8 cellular contexts compared by ENCODE assay signal in the genomic region with DNA sequence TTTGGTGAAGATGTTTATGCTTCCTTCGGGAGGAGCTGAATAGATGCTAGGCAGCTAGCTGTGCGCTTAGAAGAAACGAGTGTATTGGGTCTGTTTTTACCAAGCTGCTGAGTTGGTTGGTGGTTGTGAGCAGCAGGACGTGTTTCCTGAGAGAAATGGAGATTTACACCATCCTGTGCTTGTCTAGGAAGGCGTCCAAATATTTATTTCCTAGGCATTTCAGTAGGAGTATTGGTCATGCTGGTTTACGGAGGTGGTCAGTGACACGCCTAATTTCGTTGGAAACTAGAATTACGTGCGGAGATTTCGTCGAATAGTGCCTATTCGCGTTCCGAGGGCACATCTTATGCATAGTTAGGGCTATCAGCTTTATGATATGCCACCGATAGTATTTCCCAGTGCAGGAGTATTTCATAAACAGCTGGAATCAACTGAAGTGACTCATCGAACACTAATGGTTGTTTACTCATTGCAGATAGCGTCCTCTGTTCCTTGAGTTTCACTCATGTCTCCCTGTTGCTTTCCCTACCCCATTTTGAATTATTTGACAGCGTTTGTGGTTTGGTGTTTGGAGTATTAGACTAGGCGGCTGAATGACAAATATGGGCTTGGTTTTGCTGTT. TPM values are rescaled to one million over a fixed set of nuclear protein-coding genes. Genes with fewer than 3 reads are reported as not detected.
DNase-seq lines count a peak whose midpoint lies in the region; ATAC-seq, FAIRE-seq and TF ChIP-seq lines count a peak whose summit lies in the region.

No MANE protein-coding gene starts in this region.

- peaks cover 40% of the 10 kb centered on the region for H3K4me1 Mint-ChIP-seq in activated T-cell treated with anti-CD3 and anti-CD28 coated beads, Interleukin-2, amount 50 U/mL, for 24 hours (ENCODE audit: low read depth)
- peaks cover 34% of the 10 kb centered on the region for H3K4me1 Mint-ChIP-seq in stimulated activated memory B cell treated with anti-CD40 and anti-IgM and Interleukin-4, amounts not matched to agents 10 μg/mL and 1 μg/mL and 100 μg/mL, for 72 hours

- no peak for TF ChIP-seq POLR2A in GM12878 (IDR thresholded peaks at IDR 0.05; ENCODE audit: low read depth, low read length)

- dilution Hi-C loops in keratinocyte (cut with MboI; ENCODE audit: extremely low pct_ligation_motif_present, low sequenced_read_pairs): no loop called here

- CTCF ChIA-PET in GM12878 (lab: Yijun Ruan, JAX): interaction anchor here (0.7 to 1.8 kb wide), 5 partner anchors 9 to 68 kb away, joined by 3 to 8 read pairs (median 4); no protein-coding TSS in a partner anchor

- H3K4me3 ChIP-seq in GM12878: peak overlapping the region; percentile 86
- peak overlapping the region; percentile 85 to 100 (median 99) for H3K4me3 ChIP-seq in keratinocyte (ENCODE audit: control insufficient read depth in 2 of 3, extremely low read depth in 1 of 3, insufficient read depth in 2 of 3, low read depth in 1 of 3, low read length in 3 of 3)

- H3K9ac ChIP-seq in GM12878 (ENCODE audit: control insufficient read depth, insufficient read depth, low read length) (peak overlapping the region; percentile 85), keratinocyte (ENCODE audit: control insufficient read depth, extremely low read depth, insufficient read depth, low read length) (peak overlapping the region; percentile 99)

- TF ChIP-seq CTCF in GM12878 (IDR thresholded peaks at IDR 0.05 in 2 of 3, conservative IDR thresholded peaks at IDR 0.05 in 1 of 3; ENCODE audit: control insufficient read depth in 2 of 3, extremely low read depth in 1 of 3, insufficient read depth in 1 of 3, low read depth in 3 of 3, low read length in 3 of 3) (no peak), keratinocyte (optimal IDR thresholded peaks at IDR 0.05 in 1 of 3, IDR thresholded peaks at IDR 0.05 in 1 of 3, conservative IDR thresholded peaks at IDR 0.05 in 1 of 3; ENCODE audit: extremely low read depth in 1 of 3, insufficient read depth in 2 of 3, low read length in 3 of 3) (no peak)

- in situ Hi-C loops in GM12878 (cut with MboI): loop anchor here (5.0 kb wide), 1 partner anchor 178 kb away; a partner anchor contains a TSS

- H3K4me2 ChIP-seq in GM12878 (ENCODE audit: control insufficient read depth, insufficient read depth) (peak overlapping the region; percentile 89), keratinocyte (ENCODE audit: control insufficient read depth, extremely low read depth, insufficient read depth, low read depth, low read length) (peak overlapping the region; percentile 95)

- peak overlapping the region; percentile 91 for H3K4me3 Mint-ChIP-seq in activated T-cell treated with anti-CD3 and anti-CD28 coated beads, Interleukin-2, amount 50 U/mL, for 24 hours
- peak overlapping the region; percentile 94 for H3K4me3 Mint-ChIP-seq in stimulated activated memory B cell treated with anti-CD40 and anti-IgM and Interleukin-4, amounts not matched to agents 10 μg/mL and 1 μg/mL and 100 μg/mL, for 72 hours

- H2AFZ ChIP-seq in GM12878 (ENCODE audit: control insufficient read depth, low read depth, low read length) (peak overlapping the region; percentile 99), keratinocyte (ENCODE audit: control insufficient read depth, low read length) (peak overlapping the region; percentile 94)

- ATAC-seq in HG02678 (IDR thresholded peaks at IDR 0.05; ENCODE audit: unreplicated experiment) (peak; percentile 11), GM12878 (peak; percentile 34)
- ATAC-seq in stimulated activated memory B cell treated with anti-CD40 and anti-IgM and Interleukin-4, amounts not matched to agents 10 μg/mL and 1 μg/mL and 100 μg/mL, for 72 hours: peak; percentile 9

- RAD21 ChIA-PET in GM12878 (lab: Charles Lee; ENCODE audit: unreplicated experiment): interaction anchor here (0.6 to 1.1 kb wide), 2 partner anchors 90 to 1914 kb away, joined by 3 read pairs; no protein-coding TSS in a partner anchor

- intact Hi-C loops in GM12878 (cut with micrococcal nuclease; ENCODE audit: unreplicated experiment): loop anchor here (2.0 kb wide), 1 partner anchor 30 kb away; no protein-coding TSS in a partner anchor

- no peaks in the 10 kb centered on the region for H3K9me3 Mint-ChIP-seq in activated T-cell treated with anti-CD3 and anti-CD28 coated beads, Interleukin-2, amount 50 U/mL, for 24 hours
- H3K9me3 Mint-ChIP-seq in stimulated activated memory B cell treated with anti-CD40 and anti-IgM and Interleukin-4, amounts not matched to agents 10 μg/mL and 1 μg/mL and 100 μg/mL, for 72 hours: no peaks in the 10 kb centered on the region

- peaks cover 48% of the 10 kb centered on the region for H3K79me2 ChIP-seq in GM12878 (ENCODE audit: control insufficient read depth, insufficient read depth, low read length)
- H3K79me2 ChIP-seq in keratinocyte (ENCODE audit: control insufficient read depth, insufficient read depth, low read length): peaks cover 45% of the 10 kb centered on the region

- 3% methylated on average over 20 of the region's 20 CpGs for WGBS in GM12878 (ENCODE audit: insufficient coverage, insufficient replicate concordance, low lambda C conversion rate, missing lambda C conversion rate)

- peaks cover 26% of the 10 kb centered on the region for H3K36me3 Mint-ChIP-seq in activated T-cell treated with anti-CD3 and anti-CD28 coated beads, Interleukin-2, amount 50 U/mL, for 24 hours (ENCODE audit: low read depth)
- H3K36me3 Mint-ChIP-seq in stimulated activated memory B cell treated with anti-CD40 and anti-IgM and Interleukin-4, amounts not matched to agents 10 μg/mL and 1 μg/mL and 100 μg/mL, for 72 hours: no peaks in the 10 kb centered on the region

- POLR2A ChIA-PET in GM12878 (lab: Charles Lee): interaction anchor here (1.3 kb wide), 1 partner anchor 177 kb away, joined by 3 read pairs; no protein-coding TSS in a partner anchor

- SMC1A ChIA-PET in GM12878 (lab: Charles Lee; ENCODE audit: uncharacterized antibody, unreplicated experiment): interaction anchor here (1.0 to 2.5 kb wide), 4 partner anchors 60 to 95 kb away, joined by 3 to 11 read pairs (median 4); no protein-coding TSS in a partner anchor

- H3K27me3 Mint-ChIP-seq in activated T-cell treated with anti-CD3 and anti-CD28 coated beads, Interleukin-2, amount 50 U/mL, for 24 hours: no peaks in the 10 kb centered on the region
- H3K27me3 Mint-ChIP-seq in stimulated activated memory B cell treated with anti-CD40 and anti-IgM and Interleukin-4, amounts not matched to agents 10 μg/mL and 1 μg/mL and 100 μg/mL, for 72 hours: peaks cover 9% of the 10 kb centered on the region

- H3K9me3 ChIP-seq in GM12878 (replicated peaks; ENCODE audit: control insufficient read depth, insufficient read depth, low read length): no peaks in the 10 kb centered on the region; the same call in 2 of the 3 replicates
- H3K9me3 ChIP-seq in keratinocyte (ENCODE audit: control insufficient read depth, low read depth, low read length): no peaks in the 10 kb centered on the region

- H3K9me1 ChIP-seq in keratinocyte (ENCODE audit: control insufficient read depth, extremely low read depth, insufficient read depth, low read length): no peaks in the 10 kb centered on the region

- H3K27ac ChIP-seq in GM12878 (ENCODE audit: control insufficient read depth, insufficient read depth) (peak overlapping the region; percentile 81), keratinocyte (ENCODE audit: control insufficient read depth, insufficient read depth, low read length) (peak overlapping the region; percentile 100)

- no peak for TF ChIP-seq RAD21 in GM12878 (IDR thresholded peaks at IDR 0.05; ENCODE audit: insufficient read depth, low read depth, low read length)

- H3K4me1 ChIP-seq in GM12878 (ENCODE audit: control insufficient read depth, insufficient read depth, low read length) (peaks cover 10% of the 10 kb centered on the region; the same call in 1 of the 2 replicates), keratinocyte (ENCODE audit: control insufficient read depth, extremely low read depth, insufficient read depth, low read length) (peaks cover 15% of the 10 kb centered on the region)

- H3K27me3 ChIP-seq in GM12878 (replicated peaks in 1 of 2; ENCODE audit: control insufficient read depth in 2 of 2, insufficient read depth in 2 of 2, low read length in 1 of 2) (no peaks in the 10 kb centered on the region), keratinocyte (ENCODE audit: control insufficient read depth, extremely low read depth, insufficient read depth, low read length) (no peaks in the 10 kb centered on the region)

- no TSS peak for BruUV-seq in GM12878 (replicated peaks; lab: Mats Ljungman, UMichigan)

- no peak for FAIRE-seq in GM12878 (lab: Jason Lieb, UNC)
- FAIRE-seq in keratinocyte (lab: Jason Lieb, UNC): peak; percentile 64

- peak overlapping the region; percentile 96 for H3K27ac Mint-ChIP-seq in activated T-cell treated with anti-CD3 and anti-CD28 coated beads, Interleukin-2, amount 50 U/mL, for 24 hours
- peak overlapping the region; percentile 97 for H3K27ac Mint-ChIP-seq in stimulated activated memory B cell treated with anti-CD40 and anti-IgM and Interleukin-4, amounts not matched to agents 10 μg/mL and 1 μg/mL and 100 μg/mL, for 72 hours

- H3K36me3 ChIP-seq in GM12878 (ENCODE audit: control insufficient read depth in 2 of 2, insufficient read depth in 2 of 2, low read length in 1 of 2) (0 out of 4 replicates have a peak, but pooled peaks cover 0 to 4% of the 10 kb centered on the region in 2 experiments), keratinocyte (ENCODE audit: control insufficient read depth in 2 of 2, extremely low read depth in 1 of 2, insufficient read depth in 2 of 2, low read length in 2 of 2) (no peaks in the 10 kb centered on the region)

- H4K20me1 ChIP-seq in GM12878 (ENCODE audit: control insufficient read depth, insufficient read depth): no peaks in the 10 kb centered on the region
- H4K20me1 ChIP-seq in keratinocyte (ENCODE audit: control insufficient read depth, extremely low read depth, insufficient read depth, low read length): no peaks in the 10 kb centered on the region

- DNase-seq in activated T-cell treated with anti-CD3 and anti-CD28 coated beads, Interleukin-2, amount 50 U/mL, for 24 hours: no peak
- no peak for DNase-seq in activated T-cell treated with anti-CD3 and anti-CD28 coated beads for 4 hours
- peak; percentile 50 for DNase-seq in NCI-H460 (ENCODE audit: extremely low read depth, low read depth)
- DNase-seq in GM12878 (ENCODE audit: low read depth, low spot score): no peak
- DNase-seq in keratinocyte (ENCODE audit: low read depth, low spot score): no peak
- DNase-seq in NCI-H1436 (lab: John Stamatoyannopoulos, UW): no peak

- no peak for TF ChIP-seq EP300 in GM12878 (IDR thresholded peaks at IDR 0.05; ENCODE audit: borderline replicate concordance in 1 of 2, control insufficient read depth in 1 of 2, low read depth in 2 of 2, low read length in 2 of 2)

RNA-seq across cellular contexts. Expression of a gene that starts 0.8 kb away (rescaled TPM):
- total RNA-seq in NCI-H460 (2014; rRNA removed; shearing (Covaris generic)): 22.5 and 24.6 TPM in 2 replicates
- polyA plus RNA-seq in NCI-H460 (2014; cell fraction: nucleus; rRNA removed): 13.6 and 31.5 TPM in 2 replicates
- total RNA-seq in GM12878 (2013; cell fraction: nucleolus; rRNA removed): 52.5 and 61.3 TPM in 2 replicates
- total RNA-seq in GM12878 (2014; rRNA removed): 12.3 and 14.9 TPM in 2 replicates
- total RNA-seq in GM12878 (2014; rRNA removed; fragmentation: Illumina TruSeq; extraction: Trizol): 18.3 and 19.0 TPM in 2 replicates
- 18.5 and 23.3 TPM in 2 replicates for total RNA-seq in GM12878 (2021)
- 16.2 TPM for polyA plus RNA-seq in GM12878 (2011; ENCODE audit: low read depth)
- 34.3 and 57.7 TPM in 2 replicates for polyA plus RNA-seq in GM12878 (2011; rRNA removed)
- polyA plus RNA-seq in GM12878 (2011; cell fraction: cytosol; rRNA removed): 8.9 and 9.0 TPM in 2 replicates
- 26.4 TPM in 2 replicates for polyA plus RNA-seq in GM12878 (2011; cell fraction: nucleus; rRNA removed)
- 22.7 and 24.3 TPM in 2 replicates for polyA plus RNA-seq in GM12878 (2012)
- polyA plus RNA-seq in GM12878 (2014; fragmentation: Illumina TruSeq; extraction: Trizol): 31.1 and 39.5 TPM in 2 replicates
- polyA plus RNA-seq in GM12878 (2014; fragmentation: Nextera tagmentation; extraction: Ambion mirVana): 10 to 100 TPM; 18.2 TPM
- 14.8 and 16.6 TPM in 2 replicates for polyA plus RNA-seq in GM12878 (2014; rRNA removed)
- 10 to 100 TPM; 19.1 to 22.9 TPM for polyA plus RNA-seq in GM12878 (2016; fragmentation: Nextera tagmentation; extraction: Ambion mirVana)
- polyA minus RNA-seq in GM12878 (2011; rRNA and poly(A)+ RNA removed): 19.0 and 33.1 TPM in 2 replicates
- 6.4 and 7.6 TPM in 2 replicates for polyA minus RNA-seq in GM12878 (2011; cell fraction: cytosol; rRNA and poly(A)+ RNA removed)
- 12.8 and 20.4 TPM in 2 replicates for polyA minus RNA-seq in GM12878 (2011; cell fraction: nucleus; rRNA and poly(A)+ RNA removed)
- 10.6 to 20.2 TPM (median 11.2 TPM) in 3 replicates for polyA plus RNA-seq in keratinocyte
- 132 TPM for polyA plus RNA-seq in keratinocyte (2011; ENCODE audit: low read depth)
- polyA plus RNA-seq in keratinocyte (2011; cell fraction: cytosol; rRNA removed): 5.9 and 10.9 TPM in 2 replicates
- 13.9 and 19.3 TPM in 2 replicates for polyA plus RNA-seq in keratinocyte (2011; cell fraction: nucleus; rRNA removed)
- 12.0 and 34.3 TPM in 2 replicates for polyA plus RNA-seq in keratinocyte (2012; ENCODE audit: low replicate concordance)
- 2.2 to 17.3 TPM (median 7.9 TPM) in 3 replicates for polyA minus RNA-seq in keratinocyte
- 8.8 TPM for polyA minus RNA-seq in keratinocyte (2011; cell fraction: cytosol; rRNA and poly(A)+ RNA removed)
- 9.8 and 14.5 TPM in 2 replicates for polyA minus RNA-seq in keratinocyte (2011; cell fraction: nucleus; rRNA and poly(A)+ RNA removed)
